In the genomic region with DNA sequence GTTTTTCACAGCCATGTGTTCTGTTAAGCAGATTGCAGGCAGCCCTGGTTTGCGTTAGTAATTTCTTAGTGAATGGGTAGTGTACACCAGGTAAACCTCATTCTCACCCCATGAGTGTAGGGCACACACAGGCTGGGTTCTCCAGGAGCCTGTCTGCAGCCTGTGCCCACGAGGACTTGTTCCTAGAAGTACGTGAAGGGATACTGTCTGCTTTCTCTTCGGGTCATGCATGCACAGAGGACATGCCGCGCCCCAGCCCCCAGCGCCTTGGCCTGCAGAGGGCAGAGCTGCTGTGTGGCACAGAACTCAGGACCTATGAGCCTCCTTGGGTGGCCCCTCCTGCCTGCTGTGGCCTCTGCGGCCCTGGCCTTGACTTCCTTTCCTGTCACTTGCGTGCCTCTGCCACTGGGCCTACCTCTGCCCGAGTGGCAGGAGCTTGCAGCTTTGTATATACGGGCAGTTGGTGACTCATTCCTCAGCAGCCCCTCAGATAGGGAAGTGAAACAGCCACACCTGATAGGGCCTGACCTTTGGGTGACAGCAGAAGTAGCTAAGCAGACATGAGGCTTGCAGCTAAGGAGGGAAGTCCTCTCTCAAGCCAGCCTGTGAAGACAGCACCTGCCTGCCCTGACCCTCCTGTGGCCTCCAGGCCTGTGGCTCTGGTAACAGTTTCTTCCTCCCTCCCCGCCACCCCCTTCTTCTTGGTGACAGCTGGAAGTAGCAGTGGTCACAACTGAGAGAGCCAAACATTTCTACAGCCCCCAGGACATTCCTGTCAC, we compare ENCODE assay signal across 1 cellular context.
TF ChIP-seq lines count a peak whose summit lies in the region.

No MANE protein-coding gene starts in this region.

TF ChIP-seq in HepG2, 621 proteins besides CTCF, POLR2A, EP300 and RAD21 (continued from another document and continues in another):
- TF ChIP-seq, protein P1, sequence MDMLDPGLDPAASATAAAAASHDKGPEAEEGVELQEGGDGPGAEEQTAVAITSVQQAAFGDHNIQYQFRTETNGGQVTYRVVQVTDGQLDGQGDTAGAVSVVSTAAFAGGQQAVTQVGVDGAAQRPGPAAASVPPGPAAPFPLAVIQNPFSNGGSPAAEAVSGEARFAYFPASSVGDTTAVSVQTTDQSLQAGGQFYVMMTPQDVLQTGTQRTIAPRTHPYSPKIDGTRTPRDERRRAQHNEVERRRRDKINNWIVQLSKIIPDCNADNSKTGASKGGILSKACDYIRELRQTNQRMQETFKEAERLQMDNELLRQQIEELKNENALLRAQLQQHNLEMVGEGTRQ (IDR thresholded peaks at IDR 0.05; ENCODE audit: low read depth, low read length) = no peak
- TF ChIP-seq, protein P1 (CRISPR knock-in tag; IDR thresholded peaks at IDR 0.05; ENCODE audit: borderline replicate concordance) = 0 out of 2 replicates have a peak, but pooled peaks have one; percentile 16
- TF ChIP-seq, protein P2, sequence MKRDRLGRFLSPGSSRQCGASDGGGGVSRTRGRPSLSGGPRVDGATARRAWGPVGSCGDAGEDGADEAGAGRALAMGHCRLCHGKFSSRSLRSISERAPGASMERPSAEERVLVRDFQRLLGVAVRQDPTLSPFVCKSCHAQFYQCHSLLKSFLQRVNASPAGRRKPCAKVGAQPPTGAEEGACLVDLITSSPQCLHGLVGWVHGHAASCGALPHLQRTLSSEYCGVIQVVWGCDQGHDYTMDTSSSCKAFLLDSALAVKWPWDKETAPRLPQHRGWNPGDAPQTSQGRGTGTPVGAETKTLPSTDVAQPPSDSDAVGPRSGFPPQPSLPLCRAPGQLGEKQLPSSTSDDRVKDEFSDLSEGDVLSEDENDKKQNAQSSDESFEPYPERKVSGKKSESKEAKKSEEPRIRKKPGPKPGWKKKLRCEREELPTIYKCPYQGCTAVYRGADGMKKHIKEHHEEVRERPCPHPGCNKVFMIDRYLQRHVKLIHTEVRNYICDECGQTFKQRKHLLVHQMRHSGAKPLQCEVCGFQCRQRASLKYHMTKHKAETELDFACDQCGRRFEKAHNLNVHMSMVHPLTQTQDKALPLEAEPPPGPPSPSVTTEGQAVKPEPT (CRISPR knock-in tag; IDR thresholded peaks at IDR 0.05; ENCODE audit: low read depth) = no peak
- TF ChIP-seq, protein P3, sequence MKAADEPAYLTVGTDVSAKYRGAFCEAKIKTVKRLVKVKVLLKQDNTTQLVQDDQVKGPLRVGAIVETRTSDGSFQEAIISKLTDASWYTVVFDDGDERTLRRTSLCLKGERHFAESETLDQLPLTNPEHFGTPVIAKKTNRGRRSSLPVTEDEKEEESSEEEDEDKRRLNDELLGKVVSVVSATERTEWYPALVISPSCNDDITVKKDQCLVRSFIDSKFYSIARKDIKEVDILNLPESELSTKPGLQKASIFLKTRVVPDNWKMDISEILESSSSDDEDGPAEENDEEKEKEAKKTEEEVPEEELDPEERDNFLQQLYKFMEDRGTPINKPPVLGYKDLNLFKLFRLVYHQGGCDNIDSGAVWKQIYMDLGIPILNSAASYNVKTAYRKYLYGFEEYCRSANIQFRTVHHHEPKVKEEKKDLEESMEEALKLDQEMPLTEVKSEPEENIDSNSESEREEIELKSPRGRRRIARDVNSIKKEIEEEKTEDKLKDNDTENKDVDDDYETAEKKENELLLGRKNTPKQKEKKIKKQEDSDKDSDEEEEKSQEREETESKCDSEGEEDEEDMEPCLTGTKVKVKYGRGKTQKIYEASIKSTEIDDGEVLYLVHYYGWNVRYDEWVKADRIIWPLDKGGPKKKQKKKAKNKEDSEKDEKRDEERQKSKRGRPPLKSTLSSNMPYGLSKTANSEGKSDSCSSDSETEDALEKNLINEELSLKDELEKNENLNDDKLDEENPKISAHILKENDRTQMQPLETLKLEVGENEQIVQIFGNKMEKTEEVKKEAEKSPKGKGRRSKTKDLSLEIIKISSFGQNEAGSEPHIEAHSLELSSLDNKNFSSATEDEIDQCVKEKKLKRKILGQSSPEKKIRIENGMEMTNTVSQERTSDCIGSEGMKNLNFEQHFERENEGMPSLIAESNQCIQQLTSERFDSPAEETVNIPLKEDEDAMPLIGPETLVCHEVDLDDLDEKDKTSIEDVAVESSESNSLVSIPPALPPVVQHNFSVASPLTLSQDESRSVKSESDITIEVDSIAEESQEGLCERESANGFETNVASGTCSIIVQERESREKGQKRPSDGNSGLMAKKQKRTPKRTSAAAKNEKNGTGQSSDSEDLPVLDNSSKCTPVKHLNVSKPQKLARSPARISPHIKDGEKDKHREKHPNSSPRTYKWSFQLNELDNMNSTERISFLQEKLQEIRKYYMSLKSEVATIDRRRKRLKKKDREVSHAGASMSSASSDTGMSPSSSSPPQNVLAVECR (CRISPR knock-in tag; IDR thresholded peaks at IDR 0.05; ENCODE audit: borderline replicate concordance) = peak; percentile 59; the same call in 1 of the 2 replicates
- TF ChIP-seq SIX1 (CRISPR knock-in tag; IDR thresholded peaks at IDR 0.05; ENCODE audit: borderline replicate concordance) = no peak
- no peak for TF ChIP-seq ZNF598 (CRISPR knock-in tag; IDR thresholded peaks at IDR 0.05; ENCODE audit: borderline replicate concordance)
- TF ChIP-seq, protein P4, sequence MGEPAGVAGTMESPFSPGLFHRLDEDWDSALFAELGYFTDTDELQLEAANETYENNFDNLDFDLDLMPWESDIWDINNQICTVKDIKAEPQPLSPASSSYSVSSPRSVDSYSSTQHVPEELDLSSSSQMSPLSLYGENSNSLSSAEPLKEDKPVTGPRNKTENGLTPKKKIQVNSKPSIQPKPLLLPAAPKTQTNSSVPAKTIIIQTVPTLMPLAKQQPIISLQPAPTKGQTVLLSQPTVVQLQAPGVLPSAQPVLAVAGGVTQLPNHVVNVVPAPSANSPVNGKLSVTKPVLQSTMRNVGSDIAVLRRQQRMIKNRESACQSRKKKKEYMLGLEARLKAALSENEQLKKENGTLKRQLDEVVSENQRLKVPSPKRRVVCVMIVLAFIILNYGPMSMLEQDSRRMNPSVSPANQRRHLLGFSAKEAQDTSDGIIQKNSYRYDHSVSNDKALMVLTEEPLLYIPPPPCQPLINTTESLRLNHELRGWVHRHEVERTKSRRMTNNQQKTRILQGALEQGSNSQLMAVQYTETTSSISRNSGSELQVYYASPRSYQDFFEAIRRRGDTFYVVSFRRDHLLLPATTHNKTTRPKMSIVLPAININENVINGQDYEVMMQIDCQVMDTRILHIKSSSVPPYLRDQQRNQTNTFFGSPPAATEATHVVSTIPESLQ (CRISPR knock-in tag; conservative IDR thresholded peaks at IDR 0.05) = no peak
- TF ChIP-seq CBX5 (CRISPR knock-in tag; IDR thresholded peaks at IDR 0.05; ENCODE audit: borderline replicate concordance) = peak; percentile 95; the same call in 1 of the 2 replicates
- TF ChIP-seq ZNF138 (CRISPR knock-in tag; IDR thresholded peaks at IDR 0.05; ENCODE audit: low read depth) = no peak
- peak; percentile 41; the same call in 1 of the 2 replicates for TF ChIP-seq SALL2 (CRISPR knock-in tag; IDR thresholded peaks at IDR 0.05)
- peak; percentile 53 for TF ChIP-seq TBL1XR1 (IDR thresholded peaks at IDR 0.05; ENCODE audit: borderline replicate concordance, low read length, partially characterized antibody)
- TF ChIP-seq MED1 (CRISPR knock-in tag; IDR thresholded peaks at IDR 0.05) = peak; percentile 94
- no peak for TF ChIP-seq ZNF839 (CRISPR knock-in tag; IDR thresholded peaks at IDR 0.05; ENCODE audit: borderline replicate concordance)
- TF ChIP-seq CBX2 (IDR thresholded peaks at IDR 0.05; ENCODE audit: low read depth, low read length) = no peak
- peak; percentile 67; the same call in 1 of the 2 replicates for TF ChIP-seq CBX2 (CRISPR knock-in tag; IDR thresholded peaks at IDR 0.05; ENCODE audit: low read depth)
- no peak for TF ChIP-seq CENPX (CRISPR knock-in tag; IDR thresholded peaks at IDR 0.05)
- no peak for TF ChIP-seq ZMYM2 (CRISPR knock-in tag; IDR thresholded peaks at IDR 0.05)
- no peak; the same call in 1 of the 2 replicates for TF ChIP-seq ZSCAN21 (CRISPR knock-in tag; IDR thresholded peaks at IDR 0.05; ENCODE audit: borderline replicate concordance)
- TF ChIP-seq TGIF2 (CRISPR knock-in tag; IDR thresholded peaks at IDR 0.05) = peak; percentile 86
- no peak for TF ChIP-seq MED13 (CRISPR knock-in tag; IDR thresholded peaks at IDR 0.05)
- no peak; the same call in none of the 2 replicates for TF ChIP-seq ZBTB7A (CRISPR knock-in tag; IDR thresholded peaks at IDR 0.05)
- TF ChIP-seq ZNF101 (CRISPR knock-in tag; IDR thresholded peaks at IDR 0.05; ENCODE audit: borderline replicate concordance, low read depth) = no peak
- TF ChIP-seq, protein P5, sequence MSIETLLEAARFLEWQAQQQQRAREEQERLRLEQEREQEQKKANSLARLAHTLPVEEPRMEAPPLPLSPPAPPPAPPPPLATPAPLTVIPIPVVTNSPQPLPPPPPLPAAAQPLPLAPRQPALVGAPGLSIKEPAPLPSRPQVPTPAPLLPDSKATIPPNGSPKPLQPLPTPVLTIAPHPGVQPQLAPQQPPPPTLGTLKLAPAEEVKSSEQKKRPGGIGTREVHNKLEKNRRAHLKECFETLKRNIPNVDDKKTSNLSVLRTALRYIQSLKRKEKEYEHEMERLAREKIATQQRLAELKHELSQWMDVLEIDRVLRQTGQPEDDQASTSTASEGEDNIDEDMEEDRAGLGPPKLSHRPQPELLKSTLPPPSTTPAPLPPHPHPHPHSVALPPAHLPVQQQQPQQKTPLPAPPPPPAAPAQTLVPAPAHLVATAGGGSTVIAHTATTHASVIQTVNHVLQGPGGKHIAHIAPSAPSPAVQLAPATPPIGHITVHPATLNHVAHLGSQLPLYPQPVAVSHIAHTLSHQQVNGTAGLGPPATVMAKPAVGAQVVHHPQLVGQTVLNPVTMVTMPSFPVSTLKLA (IDR thresholded peaks at IDR 0.05) = peak; percentile 33; the same call in 1 of the 2 replicates
- TF ChIP-seq, protein P6, sequence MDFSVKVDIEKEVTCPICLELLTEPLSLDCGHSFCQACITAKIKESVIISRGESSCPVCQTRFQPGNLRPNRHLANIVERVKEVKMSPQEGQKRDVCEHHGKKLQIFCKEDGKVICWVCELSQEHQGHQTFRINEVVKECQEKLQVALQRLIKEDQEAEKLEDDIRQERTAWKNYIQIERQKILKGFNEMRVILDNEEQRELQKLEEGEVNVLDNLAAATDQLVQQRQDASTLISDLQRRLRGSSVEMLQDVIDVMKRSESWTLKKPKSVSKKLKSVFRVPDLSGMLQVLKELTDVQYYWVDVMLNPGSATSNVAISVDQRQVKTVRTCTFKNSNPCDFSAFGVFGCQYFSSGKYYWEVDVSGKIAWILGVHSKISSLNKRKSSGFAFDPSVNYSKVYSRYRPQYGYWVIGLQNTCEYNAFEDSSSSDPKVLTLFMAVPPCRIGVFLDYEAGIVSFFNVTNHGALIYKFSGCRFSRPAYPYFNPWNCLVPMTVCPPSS (IDR thresholded peaks at IDR 0.05) = no peak
- TF ChIP-seq POLR2AphosphoS5 (IDR thresholded peaks at IDR 0.05; ENCODE audit: low read depth, low read length) = 0 out of 2 replicates have a peak, but pooled peaks have one; percentile 23
- no peak for TF ChIP-seq HOXA9 (CRISPR knock-in tag; IDR thresholded peaks at IDR 0.05; ENCODE audit: borderline replicate concordance)
- TF ChIP-seq MED8 (CRISPR knock-in tag; IDR thresholded peaks at IDR 0.05; ENCODE audit: insufficient replicate concordance) = no peak
- no peak for TF ChIP-seq ZNF850 (CRISPR knock-in tag; conservative IDR thresholded peaks at IDR 0.05)
- no peak; the same call in 1 of the 2 replicates for TF ChIP-seq ZNF703 (CRISPR knock-in tag; IDR thresholded peaks at IDR 0.05; ENCODE audit: borderline replicate concordance)
- TF ChIP-seq EEA1 (CRISPR knock-in tag; IDR thresholded peaks at IDR 0.05; ENCODE audit: borderline replicate concordance) = no peak
- TF ChIP-seq, protein P7, sequence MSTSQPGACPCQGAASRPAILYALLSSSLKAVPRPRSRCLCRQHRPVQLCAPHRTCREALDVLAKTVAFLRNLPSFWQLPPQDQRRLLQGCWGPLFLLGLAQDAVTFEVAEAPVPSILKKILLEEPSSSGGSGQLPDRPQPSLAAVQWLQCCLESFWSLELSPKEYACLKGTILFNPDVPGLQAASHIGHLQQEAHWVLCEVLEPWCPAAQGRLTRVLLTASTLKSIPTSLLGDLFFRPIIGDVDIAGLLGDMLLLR (CRISPR knock-in tag; IDR thresholded peaks at IDR 0.05) = no peak
- peak; percentile 58; the same call in 1 of the 2 replicates for TF ChIP-seq ZNF335 (CRISPR knock-in tag; IDR thresholded peaks at IDR 0.05)
- peak; percentile 86; the same call in 1 of the 2 replicates for TF ChIP-seq ZNF224 (CRISPR knock-in tag; IDR thresholded peaks at IDR 0.05)
- TF ChIP-seq ADNP (CRISPR knock-in tag; IDR thresholded peaks at IDR 0.05) = no peak
- TF ChIP-seq XRCC5 (optimal IDR thresholded peaks at IDR 0.05; ENCODE audit: low read length) = peak; percentile 69
- no peak for TF ChIP-seq IRX3 (CRISPR knock-in tag; IDR thresholded peaks at IDR 0.05; ENCODE audit: borderline replicate concordance, low read depth)
